9 cellular contexts compared by ENCODE assay signal in the genomic region with DNA sequence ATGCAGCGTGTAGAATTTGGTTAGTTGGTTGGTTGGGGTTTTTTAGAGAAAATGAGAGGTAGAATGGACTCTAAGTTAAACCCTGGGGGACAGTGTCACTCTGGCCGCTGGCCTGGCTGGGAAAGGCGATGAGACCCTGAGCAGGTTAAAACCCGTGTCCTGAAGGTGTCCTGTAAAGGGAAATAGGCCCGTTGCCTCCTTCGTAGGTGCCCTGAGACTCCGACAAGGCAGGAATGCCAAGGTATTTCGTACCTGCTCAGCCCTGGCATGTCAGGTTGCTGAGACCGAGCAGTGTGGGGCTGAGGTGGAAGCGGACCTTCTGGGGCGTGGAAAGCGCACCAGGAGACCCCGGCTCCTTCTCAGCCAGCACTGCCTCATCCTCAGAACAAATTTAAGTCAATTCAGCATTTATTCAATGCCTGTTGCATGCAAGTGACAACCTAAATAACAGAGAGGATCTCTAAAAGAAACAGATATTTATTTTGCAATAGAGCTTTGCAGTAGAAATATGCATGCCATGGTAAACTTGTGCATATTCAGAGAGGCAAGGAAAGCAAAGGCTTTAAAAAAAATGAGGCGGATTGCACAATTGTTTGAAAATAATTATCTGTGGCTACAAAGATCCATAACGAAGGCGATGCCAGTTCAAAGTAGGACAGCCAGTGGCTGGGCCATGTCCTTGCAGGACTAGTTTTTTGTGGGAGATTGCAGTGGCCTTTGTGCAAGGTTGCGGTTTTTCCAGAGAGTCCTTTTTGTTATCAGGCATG. TPM values are rescaled to one million over a fixed set of nuclear protein-coding genes. Genes with fewer than 3 reads are reported as not detected.
A peak's percentile ranks its signal among the peaks of the same experiment; 100 is the strongest.
DNase-seq lines count a peak whose midpoint lies in the region; ATAC-seq, FAIRE-seq and TF ChIP-seq lines count a peak whose summit lies in the region.
"Had no signal": no experiment of that assay in that cellular context is flagged by ENCODE, and none has a peak within 500 bp of the region (broad histone marks: within the 10 kb centered on the region; RNA-seq: fewer than 3 reads in every experiment).

No MANE protein-coding gene starts in this region.

- CTCF ChIA-PET in A549 (lab: Yijun Ruan, JAX): interaction anchor here (0.6 to 1.2 kb wide), 3 partner anchors 14 to 264 kb away, joined by 3 read pairs; no protein-coding TSS in a partner anchor

- peaks cover 10% of the 10 kb centered on the region; the same call in 1 of the 2 replicates for H3K36me3 ChIP-seq in HUES6 (ENCODE audit: control insufficient read depth, insufficient read depth, low read length)

- TF ChIP-seq EP300 in A549 (IDR thresholded peaks at IDR 0.05): no peak

- peak overlapping the region; percentile 89 to 100 (median 99) for H3K4me3 Mint-ChIP-seq in naive thymus-derived CD8-positive, alpha-beta T cell

- H3K4me1 Mint-ChIP-seq in naive thymus-derived CD8-positive, alpha-beta T cell: peaks cover 18 to 34% (median 27%) of the 10 kb centered on the region in 4 donors

- H3K4me3 ChIP-seq in A549 (peak overlapping the region; percentile 71; the same call in 2 of the 3 replicates), HUES6 (ENCODE audit: low read depth, low read length) (peak overlapping the region; percentile 97), coronary artery (peak overlapping the region; percentile 81)

- peaks cover 0 to 5% (median 2%) of the 10 kb centered on the region in 5 donors for H3K27me3 Mint-ChIP-seq in naive thymus-derived CD8-positive, alpha-beta T cell

- POLR2A ChIA-PET in A549 (lab: Yijun Ruan, JAX): interaction anchor here (1.2 kb wide), 1 partner anchor 54 kb away, joined by 4 read pairs; no protein-coding TSS in a partner anchor
- POLR2A ChIA-PET in naive thymus-derived CD8-positive, alpha-beta T cell (lab: Charles Lee): interaction anchor here (0.6 to 1.3 kb wide), 2 partner anchors 152 to 260 kb away, joined by 4 to 6 read pairs; no protein-coding TSS in a partner anchor

- H3K4me1 ChIP-seq in A549: no peaks in the 10 kb centered on the region
- peaks cover 34% of the 10 kb centered on the region for H3K4me1 ChIP-seq in HUES6 (ENCODE audit: control insufficient read depth, insufficient read depth, low read length)

- no peak for ATAC-seq in A549
- no peak for ATAC-seq in naive thymus-derived CD8-positive, alpha-beta T cell
- ATAC-seq in HG03025 (IDR thresholded peaks at IDR 0.05; ENCODE audit: low FRiP score, unreplicated experiment): no peak

- 0 out of 2 replicates have a peak, but pooled peaks cover 3% of the 10 kb centered on the region for H3K27me3 ChIP-seq in HUES6 (ENCODE audit: control insufficient read depth, insufficient read depth, low read length)

- H3K9me3 Mint-ChIP-seq in naive thymus-derived CD8-positive, alpha-beta T cell: no peaks in the 10 kb centered on the region

- 81% methylated on average over 14 of the region's 17 CpGs for WGBS in A549 (ENCODE audit: missing lambda C conversion rate)

- H3K27ac ChIP-seq in A549: peak overlapping the region in 1 of 2 experiments; percentile 81; a peak in 1 of 6 replicates
- H3K27ac ChIP-seq in HUES6 (ENCODE audit: low read depth, low read length): no peak overlapping the region
- H3K27ac ChIP-seq in coronary artery: peak overlapping the region in 1 of 2 donors; percentile 97

- peak overlapping the region; percentile 66 for H3K9ac ChIP-seq in HUES6 (ENCODE audit: low read length)

- no peak for TF ChIP-seq POLR2A in A549 (IDR thresholded peaks at IDR 0.05; ENCODE audit: low read length)

- H3K36me3 Mint-ChIP-seq in naive thymus-derived CD8-positive, alpha-beta T cell: no peaks in the 10 kb centered on the region

- H3K4me2 ChIP-seq in A549: peak overlapping the region; percentile 73

- no peaks in the 10 kb centered on the region for H3K9me3 ChIP-seq in A549
- H3K9me3 ChIP-seq in HUES6 (ENCODE audit: control insufficient read depth, insufficient read depth, low read depth, low read length): no peaks in the 10 kb centered on the region

- DNase-seq in A549 (ENCODE audit: low read depth in 1 of 2, low spot score in 1 of 2): no peak
- DNase-seq in coronary artery (ENCODE audit: low spot score): no peak
- DNase-seq in naive thymus-derived CD8-positive, alpha-beta T cell: no peak
- DNase-seq in GM19240 (ENCODE audit: insufficient read length, low spot score): no peak
- DNase-seq in NCI-H345 treated with DMSO at 0.1 percent for 48 hours (lab: John Stamatoyannopoulos, UW; ENCODE audit: unreplicated experiment): no peak
- no peak for DNase-seq in ureter (ENCODE audit: low spot score)
- DNase-seq: NCI-H774 had no signal

- FAIRE-seq in A549 (lab: Jason Lieb, UNC): no peak

- TF ChIP-seq RAD21 in A549 (conservative IDR thresholded peaks at IDR 0.05 in 1 of 2, IDR thresholded peaks at IDR 0.05 in 1 of 2): no peak

- TF ChIP-seq CTCF in A549 (IDR thresholded peaks at IDR 0.05): no peak
- no peak for TF ChIP-seq CTCF in coronary artery (IDR thresholded peaks at IDR 0.05)

- H3K27ac Mint-ChIP-seq in naive thymus-derived CD8-positive, alpha-beta T cell: peak overlapping the region in 1 of 10 donors; percentile 11

TF ChIP-seq in A549, 52 proteins besides CTCF, POLR2A, EP300 and RAD21:
- TF ChIP-seq MAFK (IDR thresholded peaks at IDR 0.05; ENCODE audit: partially characterized antibody) (peak; percentile 59), RNF2 (IDR thresholded peaks at IDR 0.05; ENCODE audit: borderline replicate concordance, low read depth) (no peak), RARB (CRISPR knock-in tag; IDR thresholded peaks at IDR 0.05) (no peak), PHF8 (IDR thresholded peaks at IDR 0.05; ENCODE audit: borderline replicate concordance, low read depth) (no peak), NPAS2 (CRISPR knock-in tag; IDR thresholded peaks at IDR 0.05; ENCODE audit: borderline replicate concordance) (no peak)
- TF ChIP-seq, protein P1, sequence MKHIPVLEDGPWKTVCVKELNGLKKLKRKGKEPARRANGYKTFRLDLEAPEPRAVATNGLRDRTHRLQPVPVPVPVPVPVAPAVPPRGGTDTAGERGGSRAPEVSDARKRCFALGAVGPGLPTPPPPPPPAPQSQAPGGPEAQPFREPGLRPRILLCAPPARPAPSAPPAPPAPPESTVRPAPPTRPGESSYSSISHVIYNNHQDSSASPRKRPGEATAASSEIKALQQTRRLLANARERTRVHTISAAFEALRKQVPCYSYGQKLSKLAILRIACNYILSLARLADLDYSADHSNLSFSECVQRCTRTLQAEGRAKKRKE (CRISPR knock-in tag; IDR thresholded peaks at IDR 0.05; ENCODE audit: low read depth): no peak

RNA-seq across cellular contexts. Expression of a gene that starts 1.4 kb away (rescaled TPM):
- polyA plus RNA-seq in A549 (2011; rRNA removed) (1.0 and 1.1 TPM in 2 replicates), A549 (2017; fragmentation: RNase III; extraction: RNeasy Plus Mini Kit Qiagen cat#74134 plus additional on column Dnase treatment) (1.2 to 1.7 TPM (median 1.5 TPM) in 3 replicates)
- polyA plus RNA-seq in A549 (2012; cell fraction: cytosol; rRNA removed): 0.71 and 0.88 TPM in 2 replicates
- polyA plus RNA-seq in A549 (2012; cell fraction: nucleus; rRNA removed): 0.38 and 0.78 TPM in 2 replicates
- 0.41 and 0.88 TPM in 2 replicates for polyA minus RNA-seq in A549 (2011; rRNA and poly(A)+ RNA removed)
- 1 to 10 TPM; 2.2 to 2.9 TPM for total RNA-seq in naive thymus-derived CD8-positive, alpha-beta T cell
- polyA plus RNA-seq in naive thymus-derived CD8-positive, alpha-beta T cell: 1 to 10 TPM; 2.4 to 4.5 (median 3.3) TPM
- total RNA-seq in ureter: 35.4 TPM

RNA-seq across cellular contexts. Expression of a gene that starts 52.5 kb away (rescaled TPM):
- polyA plus RNA-seq in A549 (2011; rRNA removed): 15.7 and 19.0 TPM in 2 replicates
- 17.4 and 17.7 TPM in 2 replicates for polyA plus RNA-seq in A549 (2012; cell fraction: cytosol; rRNA removed)
- polyA plus RNA-seq in A549 (2012; cell fraction: nucleus; rRNA removed): 38.7 and 48.2 TPM in 2 replicates
- 12.5 to 14.2 TPM (median 13.8 TPM) in 3 replicates for polyA plus RNA-seq in A549 (2017; fragmentation: RNase III; extraction: RNeasy Plus Mini Kit Qiagen cat#74134 plus additional on column Dnase treatment)
- polyA minus RNA-seq in A549 (2011; rRNA and poly(A)+ RNA removed): 8.5 and 10.7 TPM in 2 replicates
- 10 to 100 TPM; 34.3 to 38.1 TPM for total RNA-seq in naive thymus-derived CD8-positive, alpha-beta T cell
- polyA plus RNA-seq in naive thymus-derived CD8-positive, alpha-beta T cell: 10 to 100 TPM; 10.4 to 26.9 (median 18.1) TPM
- 37.8 TPM for total RNA-seq in ureter
